8 cellular contexts compared by ENCODE assay signal in the genomic region with DNA sequence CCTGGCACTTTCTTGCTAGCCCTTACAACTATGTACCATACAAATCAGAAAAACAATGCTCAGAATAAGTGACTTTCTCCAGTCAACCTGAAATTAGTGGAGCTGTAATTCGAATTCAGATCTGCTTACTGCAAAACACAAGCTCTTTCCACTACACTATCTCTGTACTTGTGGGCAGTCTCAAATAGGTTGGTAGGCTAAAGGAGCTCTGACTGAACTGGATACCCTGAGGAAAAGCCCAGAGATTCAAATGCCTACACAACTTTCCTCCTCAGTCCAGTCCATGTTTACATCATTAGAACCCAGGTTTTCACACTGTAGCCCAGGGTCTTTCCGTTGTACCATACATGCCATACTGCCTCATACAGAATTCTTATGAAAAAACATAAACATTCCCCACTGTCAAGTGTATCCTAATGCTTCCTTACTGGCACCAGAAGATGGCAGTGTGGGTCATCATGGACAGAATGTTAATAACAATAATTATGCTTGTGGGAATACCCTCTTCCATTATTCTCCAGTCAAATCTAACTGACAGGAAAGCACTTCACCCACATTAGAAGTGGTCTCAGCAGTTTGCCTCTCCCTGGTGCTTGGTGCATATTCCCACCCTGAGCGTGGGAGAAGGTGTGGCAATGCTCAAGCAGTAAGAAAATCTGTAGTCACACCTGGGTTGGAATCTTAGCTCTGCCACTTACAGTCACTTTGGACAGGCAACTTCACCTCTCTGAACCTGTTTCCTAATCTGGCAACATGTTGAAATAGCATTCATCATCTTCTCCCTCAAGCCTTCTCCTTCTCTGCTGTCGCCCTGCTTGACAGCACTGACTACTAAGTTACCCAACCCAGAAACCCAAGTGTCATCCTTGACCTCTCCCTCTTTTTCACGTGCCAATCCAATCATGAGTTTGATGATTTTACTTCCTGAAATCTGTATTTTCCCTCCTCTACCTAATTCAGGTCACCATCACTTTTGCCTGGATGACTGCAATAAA. TPM values are rescaled to one million over a fixed set of nuclear protein-coding genes. Genes with fewer than 3 reads are reported as not detected.
DNase-seq lines count a peak whose midpoint lies in the region; FAIRE-seq and TF ChIP-seq lines count a peak whose summit lies in the region.

No MANE protein-coding gene starts in this region.

- peak; percentile 48 for FAIRE-seq in GM18507 (lab: Jason Lieb, UNC)

- intact Hi-C loops in head of caudate nucleus (cut with DNase I), result no loop called here

- DNase-seq in BE2C (peak; percentile 42), GM18507 (ENCODE audit: extremely low spot score, insufficient read length, low read depth) (no peak), NCI-H2227 (lab: John Stamatoyannopoulos, UW; ENCODE audit: unreplicated experiment) (peak; percentile 83), head of caudate nucleus (peak in 27 of 42 donors; percentile 12 to 79 (median 43)), retinal pigment epithelial cell (ENCODE audit: low read depth) (no peak)
- DNase-seq in activated CD4-positive, alpha-beta T cell treated with anti-CD3 and anti-CD28 coated beads, Interleukin-2, amount 50 U/mL, for 48 hours, result peak; percentile 9 to 21
- DNase-seq in effector CD4-positive, alpha-beta T cell, result no peak
- no peak for DNase-seq in activated CD8-positive, alpha-beta memory T cell treated with anti-CD3 and anti-CD28 coated beads, Interleukin-2, amount 50 U/mL, for 48 hours

- TF ChIP-seq CTCF in BE2C (IDR thresholded peaks at IDR 0.05; ENCODE audit: low read depth, low read length), result peak; percentile 61
- TF ChIP-seq CTCF in retinal pigment epithelial cell (conservative IDR thresholded peaks at IDR 0.05; ENCODE audit: low read depth, low read length), result peak; percentile 88

- H3K9me3 ChIP-seq in BE2C, result no peaks in the 10 kb centered on the region

- no peaks in the 10 kb centered on the region for H3K36me3 ChIP-seq in BE2C

- H3K4me1 ChIP-seq in BE2C, result no peaks in the 10 kb centered on the region

- H3K27me3 ChIP-seq in BE2C, result no peaks in the 10 kb centered on the region

- no peak overlapping the region for H3K4me3 ChIP-seq in BE2C (ENCODE audit: low read depth, low read length)
- no peak overlapping the region for H3K4me3 ChIP-seq in retinal pigment epithelial cell (ENCODE audit: low read length)

RNA-seq across cellular contexts. Expression of a gene that starts 14.4 kb away (rescaled TPM):
- polyA plus RNA-seq in BE2C (2012; ENCODE audit: insufficient read depth, insufficient read length, low read depth), result 10.3 TPM

Comparison
In these comparisons a context has a peak if more than half of its experiments do, and no peak if none do; other contexts are left out.
1. DNase-seq: peak in BE2C (single experiment), NCI-H2227 (single experiment), activated CD4-positive, alpha-beta T cell treated with anti-CD3 and anti-CD28 coated beads, Interleukin-2, amount 50 U/mL, for 48 hours (2 of 2) and head of caudate nucleus (27 of 42); none in GM18507 (single experiment), retinal pigment epithelial cell (single experiment), effector CD4-positive, alpha-beta T cell (single experiment) and activated CD8-positive, alpha-beta memory T cell treated with anti-CD3 and anti-CD28 coated beads, Interleukin-2, amount 50 U/mL, for 48 hours (single experiment).